16 cellular contexts compared by ENCODE assay signal in genomic region chr11:78038697-78039313, GRCh38. TPM values are rescaled to one million over a fixed set of nuclear protein-coding genes. Genes with fewer than 3 reads are reported as not detected.
DNase-seq lines count a peak whose midpoint lies in the region; ATAC-seq and TF ChIP-seq lines count a peak whose summit lies in the region.
"Had no signal": no experiment of that assay in that cellular context is flagged by ENCODE, and none has a peak within 500 bp of the region (broad histone marks: within the 10 kb centered on the region; RNA-seq: fewer than 3 reads in every experiment).

No MANE protein-coding gene starts in this region.

- H3K27ac ChIP-seq in VCaP (peak overlapping the region; percentile 71; the same call in 1 of the 2 replicates), left lung (no peak overlapping the region), stomach (peak overlapping the region; percentile 71 to 85 (median 72))

- peak; percentile 4 for ATAC-seq in left lung
- ATAC-seq in activated CD4-positive, CD25-positive, alpha-beta regulatory T cell treated with anti-CD3 and anti-CD28 coated beads, Interleukin-2, amount 50 U/mL, for 24 hours, result no peak
- no peak for ATAC-seq in left ventricle myocardium superior
- no peak for ATAC-seq in HG03097 (IDR thresholded peaks at IDR 0.05; ENCODE audit: low FRiP score, unreplicated experiment)
- ATAC-seq: HCT116 had no signal

- no peak overlapping the region for H3K4me3 ChIP-seq in left lung
- no peak overlapping the region for H3K4me3 ChIP-seq in stomach
- H3K4me3 ChIP-seq: lower lobe of right lung had no signal

- intact Hi-C loops in left lung (cut with DNase I), result no loop called here
- intact Hi-C loops in stomach (cut with DNase I; ENCODE audit: low total_unique reads), result no loop called here
- intact Hi-C loops in left ventricle myocardium superior (cut with micrococcal nuclease), result no loop called here

- no peak for TF ChIP-seq CTCF in VCaP (conservative IDR thresholded peaks at IDR 0.05)
- TF ChIP-seq CTCF in left lung (IDR thresholded peaks at IDR 0.05), result no peak
- no peak for TF ChIP-seq CTCF in stomach (IDR thresholded peaks at IDR 0.05)

- no peak for TF ChIP-seq EP300 in stomach (IDR thresholded peaks at IDR 0.05)

- no peak for TF ChIP-seq POLR2A in stomach (IDR thresholded peaks at IDR 0.05)

- DNase-seq in NCI-H226 (peak; percentile 80), left lung (no peak), stomach (peak; percentile 69), left ventricle myocardium superior (no peak)
- DNase-seq: activated naive CD4-positive, alpha-beta T cell; C1 segment of cervical spinal cord; effector CD8-positive, alpha-beta T cell; foreskin fibroblast; lower lobe of right lung; NCI-H446 treated with DMSO at 0.1 percent for 48 hours; stimulated activated naive CD4-positive, alpha-beta T cell treated with Interleukin-2 at 50 U/mL for 16 hours had no signal

- H3K27me3 ChIP-seq in left lung (no peaks in the 10 kb centered on the region), stomach (no peaks in the 10 kb centered on the region)

- H3K36me3 ChIP-seq in left lung (no peaks in the 10 kb centered on the region), stomach (no peaks in the 10 kb centered on the region)
- H3K36me3 ChIP-seq: lower lobe of right lung had no signal

- H3K4me1 ChIP-seq in left lung, result peaks cover 4 to 14% of the 10 kb centered on the region in 2 donors
- H3K4me1 ChIP-seq in stomach, result peaks cover 40 to 48% (median 44%) of the 10 kb centered on the region in 4 donors

- 44 to 59% (median 55%) methylated on average over 8 of the region's 8 CpGs for WGBS in stomach, 5 donors

- no peaks in the 10 kb centered on the region for H3K9me3 ChIP-seq in left lung
- no peaks in the 10 kb centered on the region for H3K9me3 ChIP-seq in stomach
- H3K9me3 ChIP-seq: lower lobe of right lung had no signal

RNA-seq across cellular contexts. Expression of gene KCTD14, which starts 15.7 kb away (rescaled TPM):
- total RNA-seq in left lung (10 to 100 TPM; 17.7 to 19.2 TPM), stomach (10 to 100 TPM in 4 of 5 donors, 1 to 10 TPM in 1; 2.3 to 62.0 (median 14.7) TPM), left ventricle myocardium superior (0.15 TPM)
- 10 to 100 TPM in 2 of 3 donors, 1 to 10 TPM in 1; 8.9 to 27.2 (median 13.3) TPM for polyA plus RNA-seq in stomach

RNA-seq across cellular contexts. Expression of gene THRSP, which starts 24.9 kb away (rescaled TPM):
- not detected for total RNA-seq in left lung
- under 1 TPM in 1 of 5 donors, not detected in 4; 0.55 TPM for total RNA-seq in stomach
- 1 to 10 TPM in 1 of 3 donors, under 1 TPM in 1, not detected in 1; 0.33 to 1.4 TPM for polyA plus RNA-seq in stomach
- total RNA-seq in left ventricle myocardium superior, result 1.1 TPM
- total RNA-seq: lower lobe of right lung had no signal
- polyA plus RNA-seq: IgD-negative memory B cell had no signal

RNA-seq across cellular contexts. Expression of gene NDUFC2, which starts 40.9 kb away (rescaled TPM):
- total RNA-seq in left lung (100 to 1,000 TPM; 182 to 224 TPM), stomach (100 to 1,000 TPM in 2 of 5 donors, 10 to 100 TPM in 2, not detected in 1; 53.6 to 336 (median 92.4) TPM), left ventricle myocardium superior (348 TPM)
- 100 to 1,000 TPM; 110 to 121 (median 119) TPM for polyA plus RNA-seq in stomach

RNA-seq across cellular contexts. Expression of gene INTS4, which starts 44.3 kb away (rescaled TPM):
- total RNA-seq in left lung (10 to 100 TPM; 31.1 to 31.2 TPM), stomach (10 to 100 TPM; 10.7 to 92.8 (median 30.0) TPM), left ventricle myocardium superior (14.5 TPM)
- 10 to 100 TPM; 12.4 to 16.9 (median 13.3) TPM for polyA plus RNA-seq in stomach

Comparison
In these comparisons a context has a peak if more than half of its experiments do, and no peak if none do; other contexts are left out.
1. DNase-seq: peak in NCI-H226 (single experiment) and stomach (single experiment); none in left lung (0 of 2) and left ventricle myocardium superior (single experiment).
2. H3K27ac ChIP-seq: peak in VCaP (single experiment) and stomach (5 of 5); none in left lung (0 of 2).